20 cellular contexts compared by ENCODE assay signal in the genomic region with DNA sequence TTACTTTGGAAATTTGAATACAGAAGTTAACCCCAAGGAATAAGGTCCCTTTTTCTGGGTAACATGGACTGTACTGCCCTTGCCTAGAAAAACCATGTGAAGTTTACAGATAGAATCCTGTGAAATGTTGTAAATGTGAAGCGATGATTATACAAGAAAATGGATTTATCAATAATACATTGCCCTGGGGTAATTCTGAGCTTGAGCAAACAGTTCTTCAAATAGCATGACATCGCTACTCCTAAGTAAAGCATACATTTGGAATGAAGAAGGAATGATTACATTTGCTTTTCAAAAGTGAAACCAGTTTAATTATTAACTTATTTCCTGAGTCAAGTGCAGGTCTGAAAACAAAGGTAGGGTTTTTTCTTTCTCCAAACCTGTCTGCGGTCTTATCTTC. TPM values are rescaled to one million over a fixed set of nuclear protein-coding genes. Genes with fewer than 3 reads are reported as not detected.
DNase-seq lines count a peak whose midpoint lies in the region; FAIRE-seq and TF ChIP-seq lines count a peak whose summit lies in the region.
"Had no signal": no experiment of that assay in that cellular context is flagged by ENCODE, and none has a peak within 500 bp of the region (broad histone marks: within the 10 kb centered on the region; RNA-seq: fewer than 3 reads in every experiment).

No MANE protein-coding gene starts in this region.

- H3K4me3 ChIP-seq in Caco-2 (ENCODE audit: low read depth, low read length) (no peak overlapping the region), mucosa of rectum (ENCODE audit: low read length in 2 of 2) (peak overlapping the region; percentile 14 to 37), Peyer's patch (peak overlapping the region in 1 of 4 donors; percentile 40), WERI-Rb-1 (ENCODE audit: low read depth, low read length) (no peak overlapping the region)
- H3K4me3 ChIP-seq: heart left ventricle had no signal

- DNase-seq in Caco-2 = peak in 1 of 2 experiments; percentile 61
- DNase-seq in LoVo (ENCODE audit: low spot score) = peak; percentile 56
- DNase-seq in Peyer's patch = no peak
- no peak for DNase-seq in activated naive CD4-positive, alpha-beta T cell treated with anti-CD3 and anti-CD28 coated beads, Interleukin-2, amount 50 U/mL, for 16 hours
- DNase-seq in effector CD8-positive, alpha-beta T cell (lab: John Stamatoyannopoulos, UW) = no peak
- no peak for DNase-seq in WERI-Rb-1
- DNase-seq: activated naive CD4-positive, alpha-beta T cell treated with anti-CD3 and anti-CD28 coated beads, Interleukin-2, amount 10 ng/mL, durations not matched to agents 7 days and 5 days; activated T-cell treated with anti-CD3 and anti-CD28 coated beads, Interleukin-2, amount 50 U/mL, for 4 hours; CD4-positive, CD25-positive, alpha-beta regulatory T cell; effector memory CD8-positive, alpha-beta T cell; heart left ventricle; Karpas-422; NCI-H2029; OCI-M1; stimulated activated CD8-positive, alpha-beta memory T cell treated with anti-CD3 and anti-CD28 coated beads, Interleukin-4, amount 100 ng/mL, for 48 hours had no signal

- H3K9me3 Mint-ChIP-seq in Caco-2 (ENCODE audit: unreplicated experiment) = peaks cover 6% of the 10 kb centered on the region
- H3K9me3 Mint-ChIP-seq: activated naive CD4-positive, alpha-beta T cell treated with anti-CD3 and anti-CD28 coated beads, Interleukin-2, amount 10 ng/mL, durations not matched to agents 7 days and 5 days had no signal

- H3K36me3 Mint-ChIP-seq in Caco-2 (ENCODE audit: insufficient read depth, unreplicated experiment) = no peaks in the 10 kb centered on the region
- H3K36me3 Mint-ChIP-seq: activated naive CD4-positive, alpha-beta T cell treated with anti-CD3 and anti-CD28 coated beads, Interleukin-2, amount 10 ng/mL, durations not matched to agents 7 days and 5 days; CD4-positive, CD25-positive, alpha-beta regulatory T cell had no signal

- no peak overlapping the region for H3K27ac Mint-ChIP-seq in Caco-2 (ENCODE audit: unreplicated experiment)
- H3K27ac Mint-ChIP-seq: activated naive CD4-positive, alpha-beta T cell treated with anti-CD3 and anti-CD28 coated beads, Interleukin-2, amount 10 ng/mL, durations not matched to agents 7 days and 5 days; CD4-positive, CD25-positive, alpha-beta regulatory T cell; effector memory CD8-positive, alpha-beta T cell; T-helper 2 cell treated with Interferon-gamma antibody and Interleukin-4, amounts not matched to agents 5 μg/mL and 100 μg/mL, for 36 hours had no signal

- peaks cover 7% of the 10 kb centered on the region for H3K4me1 Mint-ChIP-seq in Caco-2 (ENCODE audit: low read depth, unreplicated experiment)
- H3K4me1 Mint-ChIP-seq: activated naive CD4-positive, alpha-beta T cell treated with anti-CD3 and anti-CD28 coated beads, Interleukin-2, amount 10 ng/mL, durations not matched to agents 7 days and 5 days; CD4-positive, CD25-positive, alpha-beta regulatory T cell had no signal

- peaks cover 3% of the 10 kb centered on the region for H3K27me3 Mint-ChIP-seq in Caco-2 (ENCODE audit: insufficient read depth, unreplicated experiment)
- H3K27me3 Mint-ChIP-seq: activated naive CD4-positive, alpha-beta T cell treated with anti-CD3 and anti-CD28 coated beads, Interleukin-2, amount 10 ng/mL, durations not matched to agents 7 days and 5 days; CD4-positive, CD25-positive, alpha-beta regulatory T cell had no signal

- peak; percentile 97 for FAIRE-seq in islet of Langerhans (lab: Jason Lieb, UNC)
- FAIRE-seq: astrocyte had no signal

- peak overlapping the region; percentile 15 for H3K4me3 Mint-ChIP-seq in Caco-2 (ENCODE audit: unreplicated experiment)
- H3K4me3 Mint-ChIP-seq: activated naive CD4-positive, alpha-beta T cell treated with anti-CD3 and anti-CD28 coated beads, Interleukin-2, amount 10 ng/mL, durations not matched to agents 7 days and 5 days; activated T-cell treated with anti-CD3 and anti-CD28 coated beads, Interleukin-2, amount 50 U/mL, for 4 hours; CD4-positive, CD25-positive, alpha-beta regulatory T cell; effector memory CD8-positive, alpha-beta T cell; neural crest cell; T-helper 2 cell treated with Interferon-gamma antibody and Interleukin-4, amounts not matched to agents 5 μg/mL and 100 μg/mL, for 36 hours had no signal

- no peaks in the 10 kb centered on the region for H3K36me3 ChIP-seq in Caco-2 (ENCODE audit: control insufficient read depth, insufficient read depth, low read length)
- H3K36me3 ChIP-seq in mucosa of rectum (ENCODE audit: control insufficient read depth in 2 of 2, insufficient read depth in 2 of 2, low read length in 2 of 2) = no peaks in the 10 kb centered on the region
- no peaks in the 10 kb centered on the region for H3K36me3 ChIP-seq in Peyer's patch
- no peaks in the 10 kb centered on the region for H3K36me3 ChIP-seq in WERI-Rb-1
- H3K36me3 ChIP-seq: heart left ventricle had no signal

- no peak overlapping the region for H3K9ac ChIP-seq in mucosa of rectum (ENCODE audit: low read depth in 1 of 2, low read length in 2 of 2)

- intact Hi-C loops in Caco-2 (cut with micrococcal nuclease; ENCODE audit: unreplicated experiment) = loop anchor here (1.0 to 2.0 kb wide), 5 partner anchors 33 to 247 kb away; partner anchors contain the start of gene FZD8

- CTCF ChIA-PET in Caco-2 (lab: Charles Lee) = interaction anchor here (0.7 to 1.5 kb wide), 3 partner anchors 45 to 120 kb away, joined by 3 to 5 read pairs (median 3); no protein-coding TSS in a partner anchor

- no peak for TF ChIP-seq POLR2A in Peyer's patch (IDR thresholded peaks at IDR 0.05)

- H3K27me3 ChIP-seq in Caco-2 (replicated peaks; ENCODE audit: control insufficient read depth, insufficient read depth, low read length) = no peaks in the 10 kb centered on the region
- no peaks in the 10 kb centered on the region for H3K27me3 ChIP-seq in mucosa of rectum (ENCODE audit: control insufficient read depth in 2 of 2, insufficient read depth in 2 of 2, low read length in 2 of 2)
- H3K27me3 ChIP-seq in Peyer's patch = no peaks in the 10 kb centered on the region
- no peaks in the 10 kb centered on the region for H3K27me3 ChIP-seq in WERI-Rb-1 (ENCODE audit: insufficient read depth, low read depth, severe bottlenecking)
- H3K27me3 ChIP-seq: heart left ventricle had no signal

- POLR2A ChIA-PET in Caco-2 (lab: Charles Lee) = no interaction called here

- H3K9me3 ChIP-seq in Caco-2 (0 out of 2 replicates have a peak, but pooled peaks cover 2% of the 10 kb centered on the region), mucosa of rectum (ENCODE audit: control insufficient read depth in 2 of 2, low read length in 2 of 2) (no peaks in the 10 kb centered on the region), Peyer's patch (no peaks in the 10 kb centered on the region), WERI-Rb-1 (ENCODE audit: severe bottlenecking) (peaks cover 3% of the 10 kb centered on the region)

- H3K27ac ChIP-seq in mucosa of rectum (ENCODE audit: low read depth in 2 of 2, low read length in 2 of 2) = no peak overlapping the region
- H3K27ac ChIP-seq in Peyer's patch = no peak overlapping the region
- no peak overlapping the region for H3K27ac ChIP-seq in WERI-Rb-1
- H3K27ac ChIP-seq: heart left ventricle had no signal

- no peak for TF ChIP-seq CTCF in Caco-2 (IDR thresholded peaks at IDR 0.05; ENCODE audit: insufficient read depth in 1 of 2, low read depth in 1 of 2, low read length in 1 of 2, severe bottlenecking in 1 of 2, unreplicated experiment in 1 of 2)
- no peak for TF ChIP-seq CTCF in Peyer's patch (IDR thresholded peaks at IDR 0.05)
- TF ChIP-seq CTCF in WERI-Rb-1 (IDR thresholded peaks at IDR 0.05; ENCODE audit: low read depth, low read length) = no peak

- H3K4me1 ChIP-seq in Caco-2 = peaks cover 20% of the 10 kb centered on the region
- H3K4me1 ChIP-seq in mucosa of rectum (ENCODE audit: control insufficient read depth in 2 of 2, insufficient read depth in 2 of 2, low read length in 2 of 2) = peaks cover 3 to 7% of the 10 kb centered on the region in 2 donors
- H3K4me1 ChIP-seq in Peyer's patch = no peaks in the 10 kb centered on the region
- H3K4me1 ChIP-seq: heart left ventricle had no signal

- no TSS peak for BruUV-seq in Caco-2 (replicated peaks; lab: Mats Ljungman, UMichigan)

RNA-seq across cellular contexts. Expression of gene FZD8, which starts 43.3 kb away (rescaled TPM):
- total RNA-seq in Caco-2 (2022) = 2.4 and 3.4 TPM in 2 replicates
- 1 to 10 TPM in 2 of 4 donors, under 1 TPM in 2; 0.70 to 2.2 (median 1.2) TPM for total RNA-seq in Peyer's patch

Comparison
In these comparisons a context has a peak if more than half of its experiments do, and no peak if none do; other contexts are left out.
1. H3K4me3 ChIP-seq: peak in mucosa of rectum (2 of 2); none in Caco-2 (single experiment) and WERI-Rb-1 (single experiment).